ENCODE assay signal across 14 cellular contexts in the genomic region with DNA sequence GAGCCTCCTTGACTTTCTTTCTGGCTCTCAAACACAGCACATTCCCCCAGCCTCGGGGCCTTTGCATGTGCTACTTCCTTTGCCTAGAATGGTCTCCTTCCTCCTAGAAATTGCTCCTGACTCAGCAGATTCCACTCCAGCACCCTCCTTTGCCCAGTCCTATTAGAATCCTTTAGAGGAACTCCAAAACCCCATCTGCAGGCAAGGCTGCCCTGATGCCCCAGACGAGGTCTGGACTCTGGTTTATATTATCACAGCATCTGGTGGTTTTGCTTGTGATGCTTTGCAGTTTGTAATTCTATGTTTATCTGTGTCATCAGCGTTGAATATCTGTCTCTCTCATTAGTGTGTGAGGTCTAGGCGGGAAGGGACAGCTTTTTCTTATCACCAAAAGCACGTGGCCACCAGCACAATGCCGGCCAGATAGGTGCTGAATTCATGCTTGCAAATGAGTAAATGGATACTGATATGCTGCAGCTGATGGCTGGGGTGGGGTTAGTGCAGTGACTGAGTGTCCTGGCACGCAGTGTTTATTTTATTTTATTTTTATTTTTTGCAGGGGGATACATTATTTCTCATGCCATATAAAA. TPM values are rescaled to one million over a fixed set of nuclear protein-coding genes. Genes with fewer than 3 reads are reported as not detected.
A peak's percentile ranks its signal among the peaks of the same experiment; 100 is the strongest.
DNase-seq lines count a peak whose midpoint lies in the region; ATAC-seq and TF ChIP-seq lines count a peak whose summit lies in the region.
"Had no signal": no experiment of that assay in that cellular context is flagged by ENCODE, and none has a peak within 500 bp of the region (broad histone marks: within the 10 kb centered on the region; RNA-seq: fewer than 3 reads in every experiment).

No MANE protein-coding gene starts in this region.

- H3K36me3 ChIP-seq in left lung (no peaks in the 10 kb centered on the region), subcutaneous abdominal adipose tissue (ENCODE audit: control insufficient read depth in 5 of 5, insufficient read depth in 5 of 5, low read length in 5 of 5) (no peaks in the 10 kb centered on the region)
- H3K36me3 ChIP-seq: neural progenitor cell, WERI-Rb-1 had no signal

- H3K27ac ChIP-seq in left lung (peak overlapping the region; percentile 2 to 28), subcutaneous abdominal adipose tissue (ENCODE audit: low read depth, low read length) (peak overlapping the region; percentile 52)
- H3K27ac ChIP-seq: neural progenitor cell, WERI-Rb-1 had no signal

- no peak for TF ChIP-seq CTCF in left lung (IDR thresholded peaks at IDR 0.05)

- peaks cover 9 to 11% of the 10 kb centered on the region in 2 donors for H3K4me1 ChIP-seq in left lung
- peaks cover 0 to 25% (median 6%) of the 10 kb centered on the region in 5 donors for H3K4me1 ChIP-seq in subcutaneous abdominal adipose tissue (ENCODE audit: control insufficient read depth in 5 of 5, insufficient read depth in 5 of 5, low read length in 5 of 5)
- H3K4me1 ChIP-seq: neural progenitor cell had no signal

- intact Hi-C loops in left lung (cut with DNase I), result no loop called here

- ATAC-seq in left lung (peak; percentile 67), GM18873 (IDR thresholded peaks at IDR 0.05; ENCODE audit: low FRiP score, unreplicated experiment) (no peak)
- ATAC-seq: activated T-helper 17 cell treated with anti-CD3 and anti-CD28 coated beads, Interleukin-2, amount 50 U/mL, for 72 hours had no signal

- peak overlapping the region in 1 of 5 donors; percentile 32 for H3K9ac ChIP-seq in subcutaneous abdominal adipose tissue (ENCODE audit: low read length in 5 of 5)
- H3K9ac ChIP-seq: neural progenitor cell had no signal

- DNase-seq in H4 (ENCODE audit: low spot score) (peak; percentile 82), dedifferentiated amniotic fluid mesenchymal stem cell (ENCODE audit: extremely low spot score) (peak; percentile 31), left lung (no peak), activated gamma-delta T cell (lab: John Stamatoyannopoulos, UW) (no peak), NCI-H1930 (lab: John Stamatoyannopoulos, UW) (no peak), T1000 (lab: John Stamatoyannopoulos, UW) (no peak)
- DNase-seq: cortex of kidney, NCI-H2081, substantia nigra, WERI-Rb-1 had no signal

- no peaks in the 10 kb centered on the region for H3K27me3 ChIP-seq in left lung
- no peaks in the 10 kb centered on the region for H3K27me3 ChIP-seq in subcutaneous abdominal adipose tissue (ENCODE audit: control insufficient read depth in 5 of 5, insufficient read depth in 4 of 5, low read length in 5 of 5)
- H3K27me3 ChIP-seq: neural progenitor cell had no signal

- H3K4me3 ChIP-seq in left lung (no peak overlapping the region), subcutaneous abdominal adipose tissue (ENCODE audit: low read depth in 1 of 5, low read length in 5 of 5) (no peak overlapping the region)
- H3K4me3 ChIP-seq: neural progenitor cell had no signal

- no peaks in the 10 kb centered on the region for H3K9me3 ChIP-seq in left lung
- no peaks in the 10 kb centered on the region for H3K9me3 ChIP-seq in subcutaneous abdominal adipose tissue (ENCODE audit: control insufficient read depth in 5 of 5, low read length in 5 of 5)

RNA-seq across cellular contexts. Expression of a gene that starts 30.0 kb away (rescaled TPM):
- 20.8 and 46.2 TPM in 2 replicates for total RNA-seq in H4 (2014; rRNA removed; shearing (Covaris generic))
- 10 to 100 TPM; 45.3 to 57.5 TPM for total RNA-seq in left lung

Comparison
In these comparisons a context has a peak if more than half of its experiments do, and no peak if none do; other contexts are left out.
1. DNase-seq: peak in H4 (single experiment) and dedifferentiated amniotic fluid mesenchymal stem cell (single experiment); none in left lung (0 of 2), activated gamma-delta T cell (single experiment), NCI-H1930 (0 of 2) and T1000 (single experiment).